ENCODE assay signal across 1 cellular context in genomic region chr20:2692036-2692885, GRCh38.
TF ChIP-seq lines count a peak whose summit lies in the region.

Gene EBF4 (plus strand): TSS chr20:2692780. CDS start chr20:2693646, 866 bp downstream.

TF ChIP-seq in HepG2, 621 proteins besides CTCF, POLR2A, EP300 and RAD21 (continued from another document and continues in another):
- TF ChIP-seq ZNF530 (CRISPR knock-in tag; IDR thresholded peaks at IDR 0.05; ENCODE audit: low read depth): 0 out of 2 replicates have a peak, but pooled peaks have one; percentile 40
- peak; percentile 52 for TF ChIP-seq SRSF1 (optimal IDR thresholded peaks at IDR 0.05; ENCODE audit: low read depth, low read length)
- TF ChIP-seq NR2F1 (CRISPR knock-in tag; IDR thresholded peaks at IDR 0.05): no peak
- no peak for TF ChIP-seq ZNF580 (CRISPR knock-in tag; IDR thresholded peaks at IDR 0.05; ENCODE audit: borderline replicate concordance, low read depth)
- TF ChIP-seq HNF1A (IDR thresholded peaks at IDR 0.05; ENCODE audit: low read depth): no peak
- 0 out of 2 replicates have a peak, but pooled peaks have one; percentile 25 for TF ChIP-seq HNF1A (CRISPR knock-in tag; IDR thresholded peaks at IDR 0.05; ENCODE audit: borderline replicate concordance)
- peak; percentile 90 for TF ChIP-seq KDM5B (CRISPR knock-in tag; IDR thresholded peaks at IDR 0.05; ENCODE audit: borderline replicate concordance)
- no peak for TF ChIP-seq KLF15 (CRISPR knock-in tag; IDR thresholded peaks at IDR 0.05; ENCODE audit: borderline replicate concordance)
- no peak for TF ChIP-seq PLRG1 (conservative IDR thresholded peaks at IDR 0.05)
- no peak for TF ChIP-seq FOXK2 (IDR thresholded peaks at IDR 0.05)
- TF ChIP-seq ZNF747 (CRISPR knock-in tag; IDR thresholded peaks at IDR 0.05; ENCODE audit: borderline replicate concordance): no peak
- TF ChIP-seq MNT (IDR thresholded peaks at IDR 0.05): no peak
- TF ChIP-seq NFE2L2 (IDR thresholded peaks at IDR 0.05; ENCODE audit: low read length): no peak
- 0 out of 2 replicates have a peak, but pooled peaks have one; percentile 54 for TF ChIP-seq MIER2 (CRISPR knock-in tag; IDR thresholded peaks at IDR 0.05)
- TF ChIP-seq HMG20B (CRISPR knock-in tag; conservative IDR thresholded peaks at IDR 0.05): peak; percentile 58; the same call in 1 of the 2 replicates
- no peak for TF ChIP-seq FOXM1 (CRISPR knock-in tag; IDR thresholded peaks at IDR 0.05)
- TF ChIP-seq ZNF770 (CRISPR knock-in tag; IDR thresholded peaks at IDR 0.05): peak; percentile 71
- TF ChIP-seq ZFP90 (CRISPR knock-in tag; IDR thresholded peaks at IDR 0.05; ENCODE audit: borderline replicate concordance): peak; percentile 61; the same call in 1 of the 2 replicates
- 0 out of 2 replicates have a peak, but pooled peaks have one; percentile 26 for TF ChIP-seq FOXA3 (CRISPR knock-in tag; IDR thresholded peaks at IDR 0.05)
- TF ChIP-seq MLXIP (CRISPR knock-in tag; IDR thresholded peaks at IDR 0.05; ENCODE audit: borderline replicate concordance): no peak
- no peak for TF ChIP-seq ZNF761 (CRISPR knock-in tag; conservative IDR thresholded peaks at IDR 0.05)
- TF ChIP-seq TFDP1 (CRISPR knock-in tag; IDR thresholded peaks at IDR 0.05; ENCODE audit: borderline replicate concordance): peak; percentile 91; the same call in 1 of the 2 replicates
- peak; percentile 80; the same call in 1 of the 2 replicates for TF ChIP-seq POGK (CRISPR knock-in tag; conservative IDR thresholded peaks at IDR 0.05)
- peak; percentile 13 for TF ChIP-seq SALL2 (CRISPR knock-in tag; IDR thresholded peaks at IDR 0.05)
- peak; percentile 72 for TF ChIP-seq HNRNPLL (IDR thresholded peaks at IDR 0.05; ENCODE audit: low read depth, low read length, poor library complexity, severe bottlenecking)
- TF ChIP-seq PITX1 (CRISPR knock-in tag; IDR thresholded peaks at IDR 0.05): no peak; the same call in 1 of the 2 replicates
- peak; percentile 39; the same call in 1 of the 2 replicates for TF ChIP-seq KMT2A (CRISPR knock-in tag; IDR thresholded peaks at IDR 0.05)
- no peak; the same call in 1 of the 2 replicates for TF ChIP-seq ZNF776 (CRISPR knock-in tag; IDR thresholded peaks at IDR 0.05)
- peak; percentile 75 for TF ChIP-seq ZFX (CRISPR knock-in tag; IDR thresholded peaks at IDR 0.05; ENCODE audit: low read depth)
- no peak for TF ChIP-seq MTA3 (CRISPR knock-in tag; IDR thresholded peaks at IDR 0.05)
- no peak for TF ChIP-seq IKZF1 (IDR thresholded peaks at IDR 0.05)
- 0 out of 2 replicates have a peak, but pooled peaks have one; percentile 38 for TF ChIP-seq PRDM15 (CRISPR knock-in tag; IDR thresholded peaks at IDR 0.05)
- no peak for TF ChIP-seq KDM5A (IDR thresholded peaks at IDR 0.05; ENCODE audit: borderline replicate concordance, low read length)
- TF ChIP-seq ZNF343 (CRISPR knock-in tag; IDR thresholded peaks at IDR 0.05): no peak
- TF ChIP-seq POLR2AphosphoS5 (IDR thresholded peaks at IDR 0.05; ENCODE audit: low read depth, low read length): no peak
- TF ChIP-seq BRCA1 (CRISPR knock-in tag; IDR thresholded peaks at IDR 0.05): 0 out of 2 replicates have a peak, but pooled peaks have one; percentile 36
- peak; percentile 65 for TF ChIP-seq TFE3 (CRISPR knock-in tag; IDR thresholded peaks at IDR 0.05)
- TF ChIP-seq JARID2 (CRISPR knock-in tag; IDR thresholded peaks at IDR 0.05; ENCODE audit: insufficient replicate concordance): peak; percentile 65
- TF ChIP-seq ZNF383 (CRISPR knock-in tag; IDR thresholded peaks at IDR 0.05; ENCODE audit: borderline replicate concordance): no peak
- 0 out of 2 replicates have a peak, but pooled peaks have one; percentile 23 for TF ChIP-seq ZNF546 (CRISPR knock-in tag; conservative IDR thresholded peaks at IDR 0.05)
- TF ChIP-seq ZEB1 (IDR thresholded peaks at IDR 0.05; ENCODE audit: insufficient replicate concordance, low read depth): no peak
- no peak for TF ChIP-seq CEBPG (CRISPR knock-in tag; IDR thresholded peaks at IDR 0.05)
- TF ChIP-seq MXI1 (IDR thresholded peaks at IDR 0.05; ENCODE audit: borderline replicate concordance, low read depth, low read length): 0 out of 3 replicates have a peak, but pooled peaks have one; percentile 20
